ENCODE assay signal across 8 cellular contexts in genomic region chr6:53784991-53785390, GRCh38. TPM values are rescaled to one million over a fixed set of nuclear protein-coding genes. Genes with fewer than 3 reads are reported as not detected.
DNase-seq lines count a peak whose midpoint lies in the region; FAIRE-seq and TF ChIP-seq lines count a peak whose summit lies in the region.
"Not testable (repeated sequence)": the region's sequence is repeated elsewhere in the genome, so short reads cannot be mapped to it uniquely, and the experiment has no call there.

No MANE protein-coding gene starts in this region.

- not testable (repeated sequence) for H3K27ac Mint-ChIP-seq in HFFc6; astrocyte (ENCODE audit: unreplicated experiment)

- not testable (repeated sequence) for H3K27me3 ChIP-seq in DOHH2 (ENCODE audit: control insufficient read depth, low read length); astrocyte (ENCODE audit: insufficient read depth, low read length)

- not testable (repeated sequence) for H3K9me3 ChIP-seq in DOHH2 (ENCODE audit: control insufficient read depth, insufficient read depth, low read length); astrocyte (ENCODE audit: insufficient read depth, low read depth, low read length)

- TF ChIP-seq POLR2A in H54 (IDR thresholded peaks at IDR 0.05; ENCODE audit: low read depth, low read length): not testable (repeated sequence)

- not testable (repeated sequence) for H3F3A ChIP-seq in DOHH2 (ENCODE audit: control insufficient read depth, insufficient read depth)

- H2AFZ ChIP-seq in astrocyte (ENCODE audit: low read depth, low read length): not testable (repeated sequence)

- peak; percentile 33 for FAIRE-seq in H54 (lab: Jason Lieb, UNC)
- FAIRE-seq in astrocyte (lab: Jason Lieb, UNC): not testable (repeated sequence)

- H3K36me3 Mint-ChIP-seq in HFFc6 (ENCODE audit: low read depth): peaks cover 29% of the 10 kb centered on the region
- H3K36me3 Mint-ChIP-seq in astrocyte (ENCODE audit: low read depth, unreplicated experiment): not testable (repeated sequence)

- not testable (repeated sequence) for H3K27ac ChIP-seq in DOHH2 (ENCODE audit: low read depth, low read length); astrocyte (ENCODE audit: low read depth, low read length)

- H3K4me1 Mint-ChIP-seq in HFFc6 (ENCODE audit: low read depth): peaks cover 14% of the 10 kb centered on the region
- not testable (repeated sequence) for H3K4me1 Mint-ChIP-seq in astrocyte (ENCODE audit: low read depth, unreplicated experiment)

- not testable (repeated sequence) for H3K9me2 ChIP-seq in DOHH2 (replicated peaks; ENCODE audit: control insufficient read depth, low read length)

- not testable (repeated sequence) for H3K9ac ChIP-seq in astrocyte (ENCODE audit: low read length)

- H3K4me1 ChIP-seq in DOHH2 (ENCODE audit: control insufficient read depth, low read length): peaks cover 12% of the 10 kb centered on the region
- not testable (repeated sequence) for H3K4me1 ChIP-seq in astrocyte (ENCODE audit: insufficient read depth, low read length)

- not testable (repeated sequence) for H4K20me1 ChIP-seq in DOHH2 (ENCODE audit: control insufficient read depth, insufficient read depth, low read depth, low read length); astrocyte (ENCODE audit: insufficient read depth, low read length)

- H3K9me3 Mint-ChIP-seq in HFFc6: peaks cover 14% of the 10 kb centered on the region
- H3K9me3 Mint-ChIP-seq in astrocyte (ENCODE audit: unreplicated experiment): not testable (repeated sequence)

- not testable (repeated sequence) for H3K27me3 Mint-ChIP-seq in HFFc6 (ENCODE audit: insufficient read depth); astrocyte (ENCODE audit: low read depth, unreplicated experiment)

- not testable (repeated sequence) for H3K4me3 Mint-ChIP-seq in HFFc6; astrocyte (ENCODE audit: unreplicated experiment)

- peak; percentile 27 for DNase-seq in EL
- not testable (repeated sequence) for DNase-seq in H54 (ENCODE audit: insufficient read length, low spot score)
- peak; percentile 44 for DNase-seq in HFFc6
- DNase-seq in M059J (ENCODE audit: low read depth): peak; percentile 51
- peak; percentile 58 for DNase-seq in astrocyte (ENCODE audit: low read depth)
- DNase-seq in fibroblast of villous mesenchyme (ENCODE audit: low read depth): peak; percentile 9
- peak; percentile 23 for DNase-seq in iris pigment epithelial cell (ENCODE audit: low read depth)

- not testable (repeated sequence) for H3K4me3 ChIP-seq in DOHH2 (ENCODE audit: low read length); astrocyte (ENCODE audit: insufficient read depth, low read depth, low read length); fibroblast of villous mesenchyme (ENCODE audit: low read depth, low read length)

- H3K4me2 ChIP-seq in DOHH2 (ENCODE audit: low read length): peak overlapping the region; percentile 23
- not testable (repeated sequence) for H3K4me2 ChIP-seq in astrocyte (ENCODE audit: low read length)

- H3K36me3 ChIP-seq in DOHH2 (ENCODE audit: control insufficient read depth, low read length); astrocyte (ENCODE audit: insufficient read depth, low read length): not testable (repeated sequence)

- TF ChIP-seq CTCF in DOHH2 (IDR thresholded peaks at IDR 0.05; ENCODE audit: low read depth, low read length, poor library complexity, severe bottlenecking); HFFc6 (IDR thresholded peaks at IDR 0.05); astrocyte (IDR thresholded peaks at IDR 0.05; ENCODE audit: insufficient read depth, low read depth, low read length); fibroblast of villous mesenchyme (IDR thresholded peaks at IDR 0.05; ENCODE audit: insufficient read depth, low read depth, low read length): not testable (repeated sequence)

- H3K79me2 ChIP-seq in DOHH2 (ENCODE audit: control insufficient read depth, low read length); astrocyte (ENCODE audit: insufficient read depth, low read length): not testable (repeated sequence)

RNA-seq across cellular contexts. Expression of gene LRRC1, which starts 9.8 kb away (rescaled TPM):
- 10 to 100 TPM in 3 of 6 experiments, 1 to 10 TPM in 3; 9.3 to 12.0 (median 10.8) TPM for total RNA-seq in HFFc6 (2021; fragmentation: NEBNext Ultra II Directional; extraction: Animal tissue kit (Norgen Biotek cat#: 25700))
- 13.0 and 18.4 TPM in 2 replicates for total RNA-seq in M059J (2014; rRNA removed; shearing (Covaris generic))
- total RNA-seq in astrocyte (11.8 and 14.3 TPM in 2 replicates), fibroblast of villous mesenchyme (17.7 and 18.6 TPM in 2 replicates)
